In genomic region chr12:116887897-116888296, GRCh38 we compare ENCODE assay signal across 25 cellular contexts. TPM values are rescaled to one million over a fixed set of nuclear protein-coding genes. Genes with fewer than 3 reads are reported as not detected.
DNase-seq lines count a peak whose midpoint lies in the region; ATAC-seq, FAIRE-seq and TF ChIP-seq lines count a peak whose summit lies in the region.
"Had no signal": no experiment of that assay in that cellular context is flagged by ENCODE, and none has a peak within 500 bp of the region (broad histone marks: within the 10 kb centered on the region; RNA-seq: fewer than 3 reads in every experiment).

No MANE protein-coding gene starts in this region.

- no peak for DNase-seq in A549 (ENCODE audit: low read depth in 1 of 2, low spot score in 1 of 2)
- peak; percentile 22 for DNase-seq in NCI-H146 treated with DMSO at 0.1 percent for 48 hours (lab: John Stamatoyannopoulos, UW; ENCODE audit: unreplicated experiment)
- peak; percentile 33 for DNase-seq in small intestine
- DNase-seq in urothelium cell line (ENCODE audit: low spot score) = no peak
- DNase-seq in NCI-H1417 (lab: John Stamatoyannopoulos, UW) = no peak
- DNase-seq in posterior vena cava (ENCODE audit: low spot score) = no peak
- DNase-seq: ACHN; AML-193; BE2C; CD4-positive, alpha-beta T cell; COR-L47; DMS153; DND-41; GM23248; H7; HCEC 1CT had no signal

- no peak for TF ChIP-seq RAD21 in A549 (conservative IDR thresholded peaks at IDR 0.05 in 1 of 2, IDR thresholded peaks at IDR 0.05 in 1 of 2)

- H3K9me3 ChIP-seq in A549 (no peaks in the 10 kb centered on the region), small intestine (ENCODE audit: control insufficient read depth, low read depth) (no peaks in the 10 kb centered on the region)
- H3K9me3 ChIP-seq: BE2C had no signal

- TF ChIP-seq EP300 in A549 (IDR thresholded peaks at IDR 0.05) = no peak

- POLR2A ChIA-PET in A549 (lab: Yijun Ruan, JAX) = no interaction called here

- H3K4me2 ChIP-seq in A549 = no peak overlapping the region
- H3K4me2 ChIP-seq: BLaER1 treated with 17β-estradiol and CSF1 and Interleukin-3, amounts not matched to agents 10 nM and 100 nM had no signal

- H3K4me3 ChIP-seq in A549 = no peak overlapping the region
- no peak overlapping the region for H3K4me3 ChIP-seq in small intestine (ENCODE audit: low read depth in 1 of 2, low read length in 2 of 2)
- H3K4me3 ChIP-seq: BLaER1 treated with 17β-estradiol and CSF1 and Interleukin-3, amounts not matched to agents 10 nM and 100 nM; GM23248 had no signal

- 63% methylated on average over 6 of the region's 6 CpGs for whole genome bisulfite sequencing in A549 (ENCODE audit: missing lambda C conversion rate)
- 16 to 55% (median 32%) methylated on average over 6 of the region's 6 CpGs for WGBS in small intestine, 3 donors

- CTCF ChIA-PET in A549 (lab: Yijun Ruan, JAX) = interaction anchor here (0.7 kb wide), 1 partner anchor 8 kb away, joined by 3 read pairs; no protein-coding TSS in a partner anchor

- no peak for ATAC-seq in A549

- TF ChIP-seq CTCF in A549 (IDR thresholded peaks at IDR 0.05) = no peak

- H3K4me1 ChIP-seq in A549 (no peaks in the 10 kb centered on the region), small intestine (ENCODE audit: control insufficient read depth in 2 of 2, insufficient read depth in 1 of 2, low read depth in 1 of 2, low read length in 1 of 2) (no peaks in the 10 kb centered on the region)

- no peaks in the 10 kb centered on the region for H3K36me3 ChIP-seq in small intestine (ENCODE audit: control insufficient read depth in 2 of 2, insufficient read depth in 2 of 2, low read length in 2 of 2)
- H3K36me3 ChIP-seq: BE2C; BLaER1 treated with 17β-estradiol and CSF1 and Interleukin-3, amounts not matched to agents 10 nM and 100 nM had no signal

- intact Hi-C loops in posterior vena cava (cut with DNase I) = no loop called here

- H3K27ac ChIP-seq in A549 (no peak overlapping the region), small intestine (ENCODE audit: low read depth in 1 of 2, low read length in 1 of 2) (no peak overlapping the region)
- H3K27ac ChIP-seq: 22Rv1; BLaER1 treated with 17β-estradiol and CSF1 and Interleukin-3, amounts not matched to agents 10 nM and 100 nM; GM23248 had no signal

- TF ChIP-seq POLR2A in A549 (IDR thresholded peaks at IDR 0.05; ENCODE audit: low read length) = no peak

- H3K27me3 ChIP-seq in small intestine (ENCODE audit: control insufficient read depth in 2 of 2, insufficient read depth in 2 of 2, low read length in 2 of 2) = peaks cover 0 to 4% of the 10 kb centered on the region in 2 donors

- no peak for FAIRE-seq in A549 (lab: Jason Lieb, UNC)
- peak; percentile 55 for FAIRE-seq in islet of Langerhans (lab: Jason Lieb, UNC)
- FAIRE-seq in small intestine (lab: Jason Lieb, UNC) = no peak
- FAIRE-seq in urothelium cell line (lab: Jason Lieb, UNC) = no peak
- FAIRE-seq: A204.1, G401.6, GM12892, GM19239, H1 had no signal

TF ChIP-seq in A549, 52 proteins besides CTCF, POLR2A, EP300 and RAD21:
- TF ChIP-seq MAFK (IDR thresholded peaks at IDR 0.05; ENCODE audit: partially characterized antibody) = peak; percentile 49
- TF ChIP-seq RFX5 (IDR thresholded peaks at IDR 0.05) = no peak
- no peak for TF ChIP-seq GATA3 (IDR thresholded peaks at IDR 0.05; ENCODE audit: borderline replicate concordance)
TF ChIP-seq in A549: peak in this region for 1.

RNA-seq across cellular contexts. Expression of gene HRK, which starts 6.7 kb away (rescaled TPM):
- polyA plus RNA-seq in A549 (2011; rRNA removed) (0.34 and 0.40 TPM in 2 replicates), A549 (2017; fragmentation: RNase III; extraction: RNeasy Plus Mini Kit Qiagen cat#74134 plus additional on column Dnase treatment) (0.13 to 0.14 TPM (median 0.13 TPM) in 3 replicates), small intestine (under 1 TPM in 1 of 3 donors, not detected in 2; 0.06 TPM)
- 0.09 and 0.12 TPM in 2 replicates for polyA plus RNA-seq in A549 (2012; cell fraction: cytosol; rRNA removed)
- 0.08 and 0.17 TPM in 2 replicates for polyA plus RNA-seq in A549 (2012; cell fraction: nucleus; rRNA removed)
- 0.17 and 0.39 TPM in 2 replicates for polyA minus RNA-seq in A549 (2011; rRNA and poly(A)+ RNA removed)
- not detected for total RNA-seq in posterior vena cava
- total RNA-seq: CD4-positive, alpha-beta T cell; GM23248 had no signal
- polyA plus RNA-seq: CD14-positive monocyte, GM23248 had no signal

RNA-seq across cellular contexts. Expression of gene FBXW8, which starts 22.9 kb away (rescaled TPM):
- polyA plus RNA-seq in A549 (2011; rRNA removed) (15.7 and 16.8 TPM in 2 replicates), A549 (2017; fragmentation: RNase III; extraction: RNeasy Plus Mini Kit Qiagen cat#74134 plus additional on column Dnase treatment) (8.3 to 11.0 TPM (median 9.8 TPM) in 3 replicates), small intestine (1 to 10 TPM; 1.1 to 5.6 (median 1.4) TPM)
- 7.5 and 10.0 TPM in 2 replicates for polyA plus RNA-seq in A549 (2012; cell fraction: cytosol; rRNA removed)
- 13.0 and 15.3 TPM in 2 replicates for polyA plus RNA-seq in A549 (2012; cell fraction: nucleus; rRNA removed)
- 36.3 and 37.7 TPM in 2 replicates for polyA minus RNA-seq in A549 (2011; rRNA and poly(A)+ RNA removed)
- 10 to 100 TPM; 13.3 to 14.7 TPM for total RNA-seq in posterior vena cava

Comparison
In these comparisons a context has a peak if more than half of its experiments do, and no peak if none do; other contexts are left out.
1. DNase-seq: peak in NCI-H146 treated with DMSO at 0.1 percent for 48 hours (single experiment) and small intestine (single experiment); none in A549 (0 of 2), urothelium cell line (single experiment), NCI-H1417 (0 of 3) and posterior vena cava (single experiment).